In genomic region chr12:27383429-27384260, GRCh38 we compare ENCODE assay signal across 8 cellular contexts. TPM values are rescaled to one million over a fixed set of nuclear protein-coding genes. Genes with fewer than 3 reads are reported as not detected.
DNase-seq lines count a peak whose midpoint lies in the region; ATAC-seq, FAIRE-seq and TF ChIP-seq lines count a peak whose summit lies in the region.

No MANE protein-coding gene starts in this region.

- DNase-seq in DMS153 treated with DMSO at 0.1 percent for 48 hours (lab: John Stamatoyannopoulos, UW; ENCODE audit: unreplicated experiment) (peak; percentile 36), HCEC 1CT (peak; percentile 79), NCI-H2081 treated with DMSO at 0.1 percent for 48 hours (lab: John Stamatoyannopoulos, UW) (peak; percentile 9), iris pigment epithelial cell (ENCODE audit: low read depth) (peak; percentile 86)
- DNase-seq in stimulated activated CD4-positive, alpha-beta T cell treated with anti-CD3 and anti-CD28 coated beads, Interleukin-15, amount 100 ng/mL, for 48 hours (ENCODE audit: low read depth in 2 of 2) = peak; percentile 37 to 62

- H3K9me3 Mint-ChIP-seq in brain = no peaks in the 10 kb centered on the region

- TF ChIP-seq CTCF in brain (conservative IDR thresholded peaks at IDR 0.05) = peak; percentile 47 to 75

- no peaks in the 10 kb centered on the region for H3K36me3 Mint-ChIP-seq in brain

- peak; percentile 29 for FAIRE-seq in TTC549 (lab: Jason Lieb, UNC)

- ATAC-seq in GM18511 (IDR thresholded peaks at IDR 0.05; ENCODE audit: unreplicated experiment) = no peak

- H3K27ac Mint-ChIP-seq in brain = no peak overlapping the region

- no peaks in the 10 kb centered on the region for H3K4me1 Mint-ChIP-seq in brain

- H3K27me3 Mint-ChIP-seq in brain = peaks cover 3% of the 10 kb centered on the region

- H3K4me3 Mint-ChIP-seq in brain = no peak overlapping the region

RNA-seq across cellular contexts. Expression of gene BMAL2, which starts 51.0 kb away (rescaled TPM):
- polyA plus RNA-seq in brain (ENCODE audit: insufficient read depth, low read depth, low replicate concordance) = 4.1 TPM

Comparison
In these comparisons a context has a peak if more than half of its experiments do, and no peak if none do; other contexts are left out.
1. DNase-seq: peak in every context shown above with its lines; median percentile 86 in iris pigment epithelial cell; 79 in HCEC 1CT; 50 in stimulated activated CD4-positive, alpha-beta T cell treated with anti-CD3 and anti-CD28 coated beads, Interleukin-15, amount 100 ng/mL, for 48 hours; 36 in DMS153 treated with DMSO at 0.1 percent for 48 hours; 9 in NCI-H2081 treated with DMSO at 0.1 percent for 48 hours.